In genomic region chr11:67410369-67410831, GRCh38 we compare ENCODE assay signal across 1 cellular context.
TF ChIP-seq lines count a peak whose summit lies in the region.

No MANE protein-coding gene starts in this region.

TF ChIP-seq in HepG2, 621 proteins besides CTCF, POLR2A, EP300 and RAD21:
- TF ChIP-seq ZKSCAN8 (CRISPR knock-in tag; IDR thresholded peaks at IDR 0.05; ENCODE audit: borderline replicate concordance) (no peak), SP2 (CRISPR knock-in tag; IDR thresholded peaks at IDR 0.05) (no peak), ZNF772 (CRISPR knock-in tag; IDR thresholded peaks at IDR 0.05) (0 out of 2 replicates have a peak, but pooled peaks have one; percentile 43), SRSF1 (optimal IDR thresholded peaks at IDR 0.05; ENCODE audit: low read depth, low read length) (no peak), NPAS2 (CRISPR knock-in tag; IDR thresholded peaks at IDR 0.05; ENCODE audit: borderline replicate concordance) (no peak), GATAD2A (CRISPR knock-in tag; IDR thresholded peaks at IDR 0.05) (0 out of 2 replicates have a peak, but pooled peaks have one; percentile 1), ZNF496 (CRISPR knock-in tag; IDR thresholded peaks at IDR 0.05; ENCODE audit: insufficient replicate concordance) (no peak), FOXA1 (IDR thresholded peaks at IDR 0.05) (no peak), FOXA1 (CRISPR knock-in tag; IDR thresholded peaks at IDR 0.05) (no peak), ZNF256 (CRISPR knock-in tag; conservative IDR thresholded peaks at IDR 0.05) (no peak), ZNF34 (CRISPR knock-in tag; IDR thresholded peaks at IDR 0.05; ENCODE audit: borderline replicate concordance) (0 out of 2 replicates have a peak, but pooled peaks have one; percentile 34), ZNF687 (CRISPR knock-in tag; IDR thresholded peaks at IDR 0.05) (peak; percentile 25; the same call in 1 of the 2 replicates), HMGXB4 (CRISPR knock-in tag; IDR thresholded peaks at IDR 0.05; ENCODE audit: borderline replicate concordance in 1 of 2, low read depth in 1 of 2) (no peak), AGO2 (optimal IDR thresholded peaks at IDR 0.05; ENCODE audit: low read depth, low read length) (peak; percentile 41), KLF15 (CRISPR knock-in tag; IDR thresholded peaks at IDR 0.05; ENCODE audit: borderline replicate concordance) (no peak), KIAA2018 (CRISPR knock-in tag; IDR thresholded peaks at IDR 0.05; ENCODE audit: borderline replicate concordance) (no peak), UBTF (CRISPR knock-in tag; IDR thresholded peaks at IDR 0.05) (no peak), PATZ1 (CRISPR knock-in tag; IDR thresholded peaks at IDR 0.05) (peak; percentile 31; the same call in 1 of the 2 replicates), ZFX (CRISPR knock-in tag; IDR thresholded peaks at IDR 0.05; ENCODE audit: low read depth) (peak; percentile 45; the same call in 1 of the 2 replicates), POGK (CRISPR knock-in tag; conservative IDR thresholded peaks at IDR 0.05) (no peak), SSRP1 (CRISPR knock-in tag; IDR thresholded peaks at IDR 0.05) (no peak), SNAI1 (CRISPR knock-in tag; IDR thresholded peaks at IDR 0.05; ENCODE audit: borderline replicate concordance) (no peak)
TF ChIP-seq in HepG2: peak in this region for 7.
